Comparison of ENCODE assay signal across 8 cellular contexts in genomic region chr1:1434131-1434811, GRCh38. TPM values are rescaled to one million over a fixed set of nuclear protein-coding genes. Genes with fewer than 3 reads are reported as not detected.
DNase-seq lines count a peak whose midpoint lies in the region; ATAC-seq, FAIRE-seq and TF ChIP-seq lines count a peak whose summit lies in the region.
"Had no signal": no experiment of that assay in that cellular context is flagged by ENCODE, and none has a peak within 500 bp of the region (broad histone marks: within the 10 kb centered on the region; RNA-seq: fewer than 3 reads in every experiment).

No MANE protein-coding gene starts in this region.

- no peak overlapping the region for H3K27ac Mint-ChIP-seq in MCF 10A (ENCODE audit: low read depth, unreplicated experiment)
- H3K27ac Mint-ChIP-seq: T-cell had no signal

- dilution Hi-C loops in keratinocyte (cut with MboI; ENCODE audit: extremely low pct_ligation_motif_present, low sequenced_read_pairs) = no loop called here

- H3K27ac ChIP-seq in breast epithelium (peak overlapping the region; percentile 95 to 99), keratinocyte (ENCODE audit: control insufficient read depth, insufficient read depth, low read length) (no peak overlapping the region), vagina (peak overlapping the region; percentile 90)

- H3K4me3 ChIP-seq in breast epithelium (peak overlapping the region in 2 of 3 donors; percentile 63 to 86), keratinocyte (ENCODE audit: control insufficient read depth in 2 of 3, extremely low read depth in 1 of 3, insufficient read depth in 2 of 3, low read depth in 1 of 3, low read length in 3 of 3) (no peak overlapping the region), vagina (peak overlapping the region; percentile 56 to 84)

- BruUV-seq in MCF 10A (replicated peaks; lab: Mats Ljungman, UMichigan) = no TSS peak

- no peaks in the 10 kb centered on the region for H3K27me3 Mint-ChIP-seq in MCF 10A (ENCODE audit: insufficient read depth, unreplicated experiment)

- no peaks in the 10 kb centered on the region for H4K20me1 ChIP-seq in keratinocyte (ENCODE audit: control insufficient read depth, extremely low read depth, insufficient read depth, low read length)

- H3K36me3 ChIP-seq in breast epithelium = no peaks in the 10 kb centered on the region
- H3K36me3 ChIP-seq in keratinocyte (ENCODE audit: control insufficient read depth in 2 of 2, extremely low read depth in 1 of 2, insufficient read depth in 2 of 2, low read length in 2 of 2) = no peaks in the 10 kb centered on the region
- no peaks in the 10 kb centered on the region for H3K36me3 ChIP-seq in vagina

- H3K4me1 ChIP-seq in breast epithelium (peaks cover 43 to 69% of the 10 kb centered on the region in 2 donors), keratinocyte (ENCODE audit: control insufficient read depth, extremely low read depth, insufficient read depth, low read length) (peaks cover 27% of the 10 kb centered on the region), vagina (peaks cover 82% of the 10 kb centered on the region)

- DNase-seq in breast epithelium (ENCODE audit: low spot score in 2 of 2) = peak; percentile 78 to 89
- DNase-seq in MCF 10A (ENCODE audit: unreplicated experiment) = no peak
- no peak for DNase-seq in keratinocyte (ENCODE audit: low read depth, low spot score)
- DNase-seq in vagina (ENCODE audit: extremely low spot score in 2 of 2) = no peak
- no peak for DNase-seq in kidney tubule cell (ENCODE audit: low spot score)
- DNase-seq: T-cell had no signal

- H3K27me3 ChIP-seq in breast epithelium = no peaks in the 10 kb centered on the region
- no peaks in the 10 kb centered on the region for H3K27me3 ChIP-seq in keratinocyte (ENCODE audit: control insufficient read depth, extremely low read depth, insufficient read depth, low read length)
- H3K27me3 ChIP-seq in vagina = no peaks in the 10 kb centered on the region

- TF ChIP-seq CTCF in breast epithelium (IDR thresholded peaks at IDR 0.05) (no peak), MCF 10A (IDR thresholded peaks at IDR 0.05; ENCODE audit: unreplicated experiment) (no peak), keratinocyte (optimal IDR thresholded peaks at IDR 0.05 in 1 of 3, IDR thresholded peaks at IDR 0.05 in 1 of 3, conservative IDR thresholded peaks at IDR 0.05 in 1 of 3; ENCODE audit: extremely low read depth in 1 of 3, insufficient read depth in 2 of 3, low read length in 3 of 3) (no peak), vagina (IDR thresholded peaks at IDR 0.05) (peak in 1 of 3 experiments; percentile 13)

- no peak overlapping the region for H3K4me3 Mint-ChIP-seq in MCF 10A (ENCODE audit: unreplicated experiment)

- H2AFZ ChIP-seq in keratinocyte (ENCODE audit: control insufficient read depth, low read length) = peak overlapping the region; percentile 75

- intact Hi-C loops in breast epithelium (cut with DNase I; ENCODE audit: low total_unique reads) (no loop called here), MCF 10A (cut with micrococcal nuclease) (no loop called here), vagina (cut with DNase I) (no loop called here)

- CTCF ChIA-PET in MCF 10A (lab: Yijun Ruan, JAX) = interaction anchor here (1.2 kb wide), 1 partner anchor 70 kb away, joined by 3 read pairs; no protein-coding TSS in a partner anchor

- ATAC-seq in GM21447 (IDR thresholded peaks at IDR 0.05; ENCODE audit: unreplicated experiment) = no peak

- H3K36me3 Mint-ChIP-seq in MCF 10A (ENCODE audit: insufficient read depth, unreplicated experiment) = no peaks in the 10 kb centered on the region
- H3K36me3 Mint-ChIP-seq: T-cell had no signal

- no peak for FAIRE-seq in keratinocyte (lab: Jason Lieb, UNC)
- FAIRE-seq: G401.6 had no signal

- TF ChIP-seq POLR2A in breast epithelium (IDR thresholded peaks at IDR 0.05) (no peak), vagina (IDR thresholded peaks at IDR 0.05) (no peak)

- H3K9me3 Mint-ChIP-seq in MCF 10A (ENCODE audit: unreplicated experiment) = no peaks in the 10 kb centered on the region
- H3K9me3 Mint-ChIP-seq: T-cell had no signal

- no peaks in the 10 kb centered on the region for H3K4me1 Mint-ChIP-seq in MCF 10A (ENCODE audit: insufficient read depth, unreplicated experiment)

- no peaks in the 10 kb centered on the region for H3K9me1 ChIP-seq in keratinocyte (ENCODE audit: control insufficient read depth, extremely low read depth, insufficient read depth, low read length)

- peak overlapping the region; percentile 52 for H3K9ac ChIP-seq in keratinocyte (ENCODE audit: control insufficient read depth, extremely low read depth, insufficient read depth, low read length)

- peak overlapping the region; percentile 56 for H3K4me2 ChIP-seq in keratinocyte (ENCODE audit: control insufficient read depth, extremely low read depth, insufficient read depth, low read depth, low read length)

- H3K79me2 ChIP-seq in keratinocyte (ENCODE audit: control insufficient read depth, insufficient read depth, low read length) = no peaks in the 10 kb centered on the region

- POLR2A ChIA-PET in MCF 10A (lab: Yijun Ruan, JAX) = interaction anchor here (0.6 kb wide), 2 partner anchors 9 to 192 kb away, joined by 3 to 4 read pairs; no protein-coding TSS in a partner anchor

- H3K9me3 ChIP-seq in breast epithelium (no peaks in the 10 kb centered on the region), keratinocyte (ENCODE audit: control insufficient read depth, low read depth, low read length) (no peaks in the 10 kb centered on the region), vagina (no peaks in the 10 kb centered on the region)

RNA-seq across cellular contexts. Expression of gene VWA1, which starts 1.2 kb away (rescaled TPM):
- total RNA-seq in breast epithelium (10 to 100 TPM; 13.0 to 44.8 (median 35.7) TPM), MCF 10A (2022) (0.37 and 0.54 TPM in 2 replicates), vagina (35.8 TPM)
- polyA plus RNA-seq in keratinocyte = 5.0 to 6.7 TPM (median 6.5 TPM) in 3 replicates
- 0.79 TPM for polyA plus RNA-seq in keratinocyte (2011; ENCODE audit: low read depth)
- polyA plus RNA-seq in keratinocyte (2011; cell fraction: cytosol; rRNA removed) = 1.4 and 3.9 TPM in 2 replicates
- polyA plus RNA-seq in keratinocyte (2011; cell fraction: nucleus; rRNA removed) = 5.0 and 8.3 TPM in 2 replicates
- polyA plus RNA-seq in keratinocyte (2012; ENCODE audit: low replicate concordance) = 3.7 and 16.1 TPM in 2 replicates
- polyA minus RNA-seq in keratinocyte = 1.7 to 3.9 TPM (median 2.3 TPM) in 3 replicates
- 10.6 TPM for polyA minus RNA-seq in keratinocyte (2011; cell fraction: cytosol; rRNA and poly(A)+ RNA removed)
- 4.7 and 7.9 TPM in 2 replicates for polyA minus RNA-seq in keratinocyte (2011; cell fraction: nucleus; rRNA and poly(A)+ RNA removed)

RNA-seq across cellular contexts. Expression of gene ANKRD65, which starts 13.2 kb away (rescaled TPM):
- total RNA-seq in breast epithelium (10 to 100 TPM; 10.2 to 16.0 (median 12.2) TPM), MCF 10A (2022) (0.86 and 1.4 TPM in 2 replicates), vagina (3.2 TPM)
- polyA plus RNA-seq in keratinocyte = 4.6 to 6.5 TPM (median 5.1 TPM) in 3 replicates
- polyA plus RNA-seq in keratinocyte (2011; ENCODE audit: low read depth) = 0.45 TPM
- polyA plus RNA-seq in keratinocyte (2011; cell fraction: cytosol; rRNA removed) = 2.9 and 4.5 TPM in 2 replicates
- polyA plus RNA-seq in keratinocyte (2011; cell fraction: nucleus; rRNA removed) = 4.0 and 5.7 TPM in 2 replicates
- polyA plus RNA-seq in keratinocyte (2012; ENCODE audit: low replicate concordance) = 2.4 and 7.2 TPM in 2 replicates
- polyA minus RNA-seq in keratinocyte = 0.64 to 1.9 TPM (median 1.0 TPM) in 3 replicates
- polyA minus RNA-seq in keratinocyte (2011; cell fraction: cytosol; rRNA and poly(A)+ RNA removed) = 6.5 TPM
- polyA minus RNA-seq in keratinocyte (2011; cell fraction: nucleus; rRNA and poly(A)+ RNA removed) = 0.62 and 1.6 TPM in 2 replicates

RNA-seq across cellular contexts. Expression of gene ATAD3C, which starts 15.2 kb away (rescaled TPM):
- total RNA-seq in breast epithelium (1 to 10 TPM; 1.9 to 8.5 (median 4.3) TPM), MCF 10A (2022) (0.27 and 2.0 TPM in 2 replicates), vagina (not detected)
- 0.39 to 0.72 TPM (median 0.45 TPM) in 3 replicates for polyA plus RNA-seq in keratinocyte
- polyA plus RNA-seq in keratinocyte (2011; ENCODE audit: low read depth) = not detected
- polyA plus RNA-seq in keratinocyte (2011; cell fraction: cytosol; rRNA removed) = 0.26 and 0.73 TPM in 2 replicates
- polyA plus RNA-seq in keratinocyte (2011; cell fraction: nucleus; rRNA removed) = 0.13 and 0.16 TPM in 2 replicates
- polyA plus RNA-seq in keratinocyte (2012; ENCODE audit: low replicate concordance) = 0.42 and 0.49 TPM in 2 replicates
- polyA minus RNA-seq in keratinocyte = 0.45 TPM in 1 of 3 replicates, not detected in the others
- polyA minus RNA-seq in keratinocyte (2011; cell fraction: cytosol; rRNA and poly(A)+ RNA removed) = not detected
- not detected in 2 replicates for polyA minus RNA-seq in keratinocyte (2011; cell fraction: nucleus; rRNA and poly(A)+ RNA removed)

RNA-seq across cellular contexts. Expression of gene MRPL20, which starts 27.2 kb away (rescaled TPM):
- total RNA-seq in breast epithelium (100 to 1,000 TPM; 127 to 149 (median 147) TPM), MCF 10A (2022) (131 and 137 TPM in 2 replicates), vagina (84.2 TPM)
- polyA plus RNA-seq in keratinocyte = 94.3 to 169 TPM (median 133 TPM) in 3 replicates
- 31.7 TPM for polyA plus RNA-seq in keratinocyte (2011; ENCODE audit: low read depth)
- 121 and 139 TPM in 2 replicates for polyA plus RNA-seq in keratinocyte (2011; cell fraction: cytosol; rRNA removed)
- 71.0 and 73.2 TPM in 2 replicates for polyA plus RNA-seq in keratinocyte (2011; cell fraction: nucleus; rRNA removed)
- polyA plus RNA-seq in keratinocyte (2012; ENCODE audit: low replicate concordance) = 118 and 167 TPM in 2 replicates
- polyA minus RNA-seq in keratinocyte = 42.8 to 84.5 TPM (median 75.4 TPM) in 3 replicates
- 137 TPM for polyA minus RNA-seq in keratinocyte (2011; cell fraction: cytosol; rRNA and poly(A)+ RNA removed)
- polyA minus RNA-seq in keratinocyte (2011; cell fraction: nucleus; rRNA and poly(A)+ RNA removed) = 25.4 and 27.8 TPM in 2 replicates

RNA-seq across cellular contexts. Expression of gene CCNL2, which starts 35.1 kb away (rescaled TPM):
- 100 to 1,000 TPM; 170 to 325 (median 285) TPM for total RNA-seq in breast epithelium
- total RNA-seq in MCF 10A (2022) = 230 and 248 TPM in 2 replicates
- 97.0 to 171 TPM (median 140 TPM) in 3 replicates for polyA plus RNA-seq in keratinocyte
- 75.5 TPM for polyA plus RNA-seq in keratinocyte (2011; ENCODE audit: low read depth)
- polyA plus RNA-seq in keratinocyte (2011; cell fraction: cytosol; rRNA removed) = 28.4 and 29.1 TPM in 2 replicates
- 897 and 930 TPM in 2 replicates for polyA plus RNA-seq in keratinocyte (2011; cell fraction: nucleus; rRNA removed)
- polyA plus RNA-seq in keratinocyte (2012; ENCODE audit: low replicate concordance) = 61.3 and 150 TPM in 2 replicates
- 41.8 to 80.5 TPM (median 44.9 TPM) in 3 replicates for polyA minus RNA-seq in keratinocyte
- polyA minus RNA-seq in keratinocyte (2011; cell fraction: cytosol; rRNA and poly(A)+ RNA removed) = 10.7 TPM
- 90.2 and 130 TPM in 2 replicates for polyA minus RNA-seq in keratinocyte (2011; cell fraction: nucleus; rRNA and poly(A)+ RNA removed)
- total RNA-seq in vagina = 319 TPM

Comparison
In these comparisons a context has a peak if more than half of its experiments do, and no peak if none do; other contexts are left out.
1. DNase-seq: peak in breast epithelium (2 of 2); none in MCF 10A (single experiment), keratinocyte (single experiment), vagina (0 of 2) and kidney tubule cell (single experiment).
2. H3K4me3 ChIP-seq: peak in breast epithelium (2 of 3) and vagina (2 of 2); none in keratinocyte (0 of 3).